ENCODE assay signal across 19 cellular contexts in the genomic region with DNA sequence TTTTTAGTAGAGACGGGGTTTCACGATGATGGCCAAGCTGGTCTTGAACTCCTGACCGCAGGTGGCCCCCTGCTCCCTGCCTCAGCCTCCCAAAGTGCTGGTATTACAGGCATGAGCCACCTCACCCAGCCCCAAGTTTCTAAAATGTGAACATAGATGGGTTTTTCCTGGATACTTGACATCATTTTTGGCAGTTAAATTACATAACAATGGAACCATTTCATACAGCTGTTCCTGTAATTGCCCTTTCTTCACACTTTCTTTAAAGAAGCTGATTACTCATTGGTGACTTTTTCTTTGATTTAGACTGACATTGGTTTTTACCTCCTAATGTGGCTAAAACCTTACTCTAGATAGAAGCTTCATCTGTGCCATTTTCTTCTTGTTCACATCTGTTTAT. TPM values are rescaled to one million over a fixed set of nuclear protein-coding genes. Genes with fewer than 3 reads are reported as not detected.
DNase-seq lines count a peak whose midpoint lies in the region; ATAC-seq and TF ChIP-seq lines count a peak whose summit lies in the region.
"Had no signal": no experiment of that assay in that cellular context is flagged by ENCODE, and none has a peak within 500 bp of the region (broad histone marks: within the 10 kb centered on the region; RNA-seq: fewer than 3 reads in every experiment).

No MANE protein-coding gene starts in this region.

- H3K4me1 ChIP-seq in esophagus (ENCODE audit: control insufficient read depth in 2 of 2, insufficient read depth in 2 of 2, low read length in 1 of 2), result peaks cover 0 to 7% of the 10 kb centered on the region in 2 donors

- H3K9me3 Mint-ChIP-seq in activated naive CD4-positive, alpha-beta T cell treated with anti-CD3 and anti-CD28 coated beads, Interleukin-2, amount 50 U/mL, for 72 hours, result no peaks in the 10 kb centered on the region
- H3K9me3 Mint-ChIP-seq: activated T-helper 2 cell treated with anti-CD3 and anti-CD28 coated beads, Interferon-gamma antibody, Interleukin-2, Interleukin-4, amounts not matched to agents 10 μg/mL and 5 μg/mL and 100 μg/mL, durations not matched to agents 14 hours and 24 hours and 36 hours had no signal

- H3K9me3 ChIP-seq in esophagus (ENCODE audit: control insufficient read depth in 2 of 2, insufficient read depth in 1 of 2, low read depth in 1 of 2, low read length in 1 of 2), result no peaks in the 10 kb centered on the region
- H3K9me3 ChIP-seq: ovary, spleen had no signal

- DNase-seq in activated naive CD4-positive, alpha-beta T cell treated with anti-CD3 and anti-CD28 coated beads, Interleukin-2, amount 50 U/mL, for 72 hours (ENCODE audit: low spot score in 2 of 2), result no peak
- no peak for DNase-seq in activated naive CD4-positive, alpha-beta T cell (lab: John Stamatoyannopoulos, UW)
- DNase-seq in NOMO-1 treated with dmso at 0.1 percent for 144 hours (lab: John Stamatoyannopoulos, UW; ENCODE audit: unreplicated experiment) (peak; percentile 46), substantia nigra (lab: John Stamatoyannopoulos, UW) (no peak), erythroblast (lab: John Stamatoyannopoulos, UW) (no peak), NCI-H1105 (lab: John Stamatoyannopoulos, UW) (no peak)
- DNase-seq: COR-L47, KG1, midbrain, NCI-H146, NCI-H226, spleen, T1000 had no signal

- peak; percentile 65 to 70 for ATAC-seq in activated naive CD4-positive, alpha-beta T cell treated with anti-CD3 and anti-CD28 coated beads, Interleukin-2, amount 50 U/mL, for 72 hours
- ATAC-seq in HG03159 (IDR thresholded peaks at IDR 0.05; ENCODE audit: unreplicated experiment), result no peak

- WGBS in esophagus, 2 donors, result 78 to 83% methylated on average over 3 of the region's 3 CpGs

- H3K36me3 ChIP-seq in esophagus (ENCODE audit: control insufficient read depth in 2 of 2, insufficient read depth in 2 of 2, low read length in 1 of 2), result peaks cover 9 to 16% of the 10 kb centered on the region in 2 donors
- H3K36me3 ChIP-seq: ovary had no signal

- H3K36me3 Mint-ChIP-seq in activated naive CD4-positive, alpha-beta T cell treated with anti-CD3 and anti-CD28 coated beads, Interleukin-2, amount 50 U/mL, for 72 hours, result peaks cover 21 to 71% of the 10 kb centered on the region in 2 donors

- H3K27ac ChIP-seq in esophagus (ENCODE audit: low read depth in 2 of 2, low read length in 1 of 2) (peak overlapping the region; percentile 68 to 69), substantia nigra (ENCODE audit: low read depth, low read length, poor library complexity, severe bottlenecking) (peak overlapping the region; percentile 10)
- H3K27ac ChIP-seq: ovary had no signal

- TF ChIP-seq POLR2A in erythroblast (IDR thresholded peaks at IDR 0.05; ENCODE audit: low read length), result no peak

- no peak overlapping the region for H3K4me3 ChIP-seq in esophagus (ENCODE audit: low read depth in 1 of 2, low read length in 2 of 2)
- H3K4me3 ChIP-seq: ovary, spleen had no signal

- no peaks in the 10 kb centered on the region for H3K27me3 ChIP-seq in esophagus (ENCODE audit: control insufficient read depth in 1 of 2, insufficient read depth in 2 of 2, low read length in 2 of 2)
- H3K27me3 ChIP-seq: ovary, spleen had no signal

- peak overlapping the region; percentile 31 to 90 for H3K27ac Mint-ChIP-seq in activated naive CD4-positive, alpha-beta T cell treated with anti-CD3 and anti-CD28 coated beads, Interleukin-2, amount 50 U/mL, for 72 hours
- H3K27ac Mint-ChIP-seq: activated T-helper 2 cell treated with anti-CD3 and anti-CD28 coated beads, Interferon-gamma antibody, Interleukin-2, Interleukin-4, amounts not matched to agents 10 μg/mL and 5 μg/mL and 100 μg/mL, durations not matched to agents 14 hours and 24 hours and 36 hours had no signal

RNA-seq across cellular contexts. Expression of gene ZKSCAN1, which starts 5.9 kb away (rescaled TPM):
- total RNA-seq in activated naive CD4-positive, alpha-beta T cell treated with anti-CD3 and anti-CD28 coated beads, Interleukin-2, amount 50 U/mL, for 72 hours, result 10 to 100 TPM; 52.2 to 67.1 TPM
- 10 to 100 TPM; 10.5 to 25.0 TPM for polyA plus RNA-seq in esophagus

RNA-seq across cellular contexts. Expression of gene ZSCAN21, which starts 28.3 kb away (rescaled TPM):
- total RNA-seq in activated naive CD4-positive, alpha-beta T cell treated with anti-CD3 and anti-CD28 coated beads, Interleukin-2, amount 50 U/mL, for 72 hours, result 1 to 10 TPM; 3.8 to 7.1 TPM
- polyA plus RNA-seq in esophagus, result 1 to 10 TPM; 3.8 to 3.9 TPM

RNA-seq across cellular contexts. Expression of gene AZGP1, which starts 45.5 kb away (rescaled TPM):
- under 1 TPM in 1 of 2 donors, not detected in 1; 0.43 TPM for total RNA-seq in activated naive CD4-positive, alpha-beta T cell treated with anti-CD3 and anti-CD28 coated beads, Interleukin-2, amount 50 U/mL, for 72 hours
- polyA plus RNA-seq in esophagus, result 1 to 10 TPM; 1.6 to 2.0 TPM
- total RNA-seq: activated T-helper 2 cell treated with anti-CD3 and anti-CD28 coated beads, Interferon-gamma antibody, Interleukin-2, Interleukin-4, amounts not matched to agents 10 μg/mL and 5 μg/mL and 100 μg/mL, durations not matched to agents 14 hours and 24 hours and 36 hours; astrocyte; dermis microvascular lymphatic vessel endothelial cell had no signal
